In genomic region chr3:42960282-42960681, GRCh38 we compare ENCODE assay signal across 1 cellular context.
TF ChIP-seq lines count a peak whose summit lies in the region.

No MANE protein-coding gene starts in this region.

TF ChIP-seq in endothelial cell of umbilical vein, 7 proteins besides CTCF, POLR2A, EP300 and RAD21:
- no peak for TF ChIP-seq MYC (IDR thresholded peaks at IDR 0.05; ENCODE audit: low read depth, low read length)
- TF ChIP-seq EZH2 (IDR thresholded peaks at IDR 0.05; ENCODE audit: borderline replicate concordance, low read depth, low read length, severe bottlenecking) = no peak
- TF ChIP-seq JUN (IDR thresholded peaks at IDR 0.05; ENCODE audit: borderline replicate concordance, insufficient read depth, insufficient read length, low read depth) = no peak
- TF ChIP-seq POLR2AphosphoS5 (IDR thresholded peaks at IDR 0.05; ENCODE audit: insufficient read depth, low read depth, low read length) = no peak
- no peak for TF ChIP-seq FOS (IDR thresholded peaks at IDR 0.05; ENCODE audit: borderline replicate concordance, insufficient read depth, low read length)
- no peak for TF ChIP-seq GATA2 (IDR thresholded peaks at IDR 0.05; ENCODE audit: insufficient read depth, insufficient read length, low read depth, low read length)
- TF ChIP-seq MAX (IDR thresholded peaks at IDR 0.05; ENCODE audit: insufficient read depth, insufficient read length) = no peak
